In genomic region chr6:6319947-6320811, GRCh38 we compare ENCODE assay signal across 8 cellular contexts. TPM values are rescaled to one million over a fixed set of nuclear protein-coding genes. Genes with fewer than 3 reads are reported as not detected.
DNase-seq lines count a peak whose midpoint lies in the region; ATAC-seq and TF ChIP-seq lines count a peak whose summit lies in the region.

TSS of gene F13A1 (minus strand) at chr6:6320662. CDS start at chr6:6318664, 1,998 bp downstream.

- POLR2A ChIA-PET in PC-3 (lab: Charles Lee; ENCODE audit: unreplicated experiment) = no interaction called here

- H3K4me1 ChIP-seq in PC-3 (ENCODE audit: insufficient read depth, low read length) = peaks cover 13% of the 10 kb centered on the region
- H3K4me1 ChIP-seq in iPS-20b (ENCODE audit: insufficient read depth, low read length) = peaks cover 8% of the 10 kb centered on the region; the same call in 1 of the 2 replicates

- H3K4me1 Mint-ChIP-seq in stimulated activated memory B cell treated with anti-CD40 and anti-IgM and Interleukin-4, amounts not matched to agents 10 μg/mL and 1 μg/mL and 100 μg/mL, for 72 hours = peaks cover 17% of the 10 kb centered on the region

- H3K27ac Mint-ChIP-seq in stimulated activated memory B cell treated with anti-CD40 and anti-IgM and Interleukin-4, amounts not matched to agents 10 μg/mL and 1 μg/mL and 100 μg/mL, for 72 hours = no peak within 1 kb of the TSS

- no peaks in the 10 kb centered on the region for H3K9me3 Mint-ChIP-seq in stimulated activated memory B cell treated with anti-CD40 and anti-IgM and Interleukin-4, amounts not matched to agents 10 μg/mL and 1 μg/mL and 100 μg/mL, for 72 hours

- no peaks in the 10 kb centered on the region for H3K9me2 ChIP-seq in PC-3 (replicated peaks; ENCODE audit: low read length)

- H3K36me3 Mint-ChIP-seq in stimulated activated memory B cell treated with anti-CD40 and anti-IgM and Interleukin-4, amounts not matched to agents 10 μg/mL and 1 μg/mL and 100 μg/mL, for 72 hours = no peaks in the 10 kb centered on the region

- no peaks in the 10 kb centered on the region for H3F3A ChIP-seq in PC-3 (ENCODE audit: low read length, unreplicated experiment)

- H2AFZ ChIP-seq in PC-3 (ENCODE audit: low read length) = no peak within 1 kb of the TSS

- CTCF ChIA-PET in PC-3 (lab: Charles Lee) = no interaction called here

- H3K4me3 Mint-ChIP-seq in stimulated activated memory B cell treated with anti-CD40 and anti-IgM and Interleukin-4, amounts not matched to agents 10 μg/mL and 1 μg/mL and 100 μg/mL, for 72 hours = peak within 1 kb of the TSS; percentile 53

- H3K9ac ChIP-seq in PC-3 (ENCODE audit: low read length) (no peak within 1 kb of the TSS), iPS-20b (ENCODE audit: low read depth, low read length) (no peak within 1 kb of the TSS; the same call in 1 of the 2 replicates)

- H3K4me2 ChIP-seq in PC-3 (ENCODE audit: low read length) = peak within 1 kb of the TSS; percentile 59

- DNase-seq in PC-3 (no peak), COLO829 (ENCODE audit: low spot score) (no peak), NCI-H446 treated with DMSO at 0.1 percent for 48 hours (lab: John Stamatoyannopoulos, UW) (no peak)

- H3K27me3 Mint-ChIP-seq in stimulated activated memory B cell treated with anti-CD40 and anti-IgM and Interleukin-4, amounts not matched to agents 10 μg/mL and 1 μg/mL and 100 μg/mL, for 72 hours = peaks cover 83% of the 10 kb centered on the region

- no peak within 1 kb of the TSS for H3K27ac ChIP-seq in PC-3 (ENCODE audit: low read length)
- no peak within 1 kb of the TSS for H3K27ac ChIP-seq in iPS-20b (ENCODE audit: low read length)

- H4K20me1 ChIP-seq in PC-3 (ENCODE audit: low read length) = no peaks in the 10 kb centered on the region

- H3K4me3 ChIP-seq in PC-3 (ENCODE audit: low read length) (no peak within 1 kb of the TSS), iPS-20b (ENCODE audit: low read length) (peak within 1 kb of the TSS; percentile 73)

- H3K27me3 ChIP-seq in PC-3 (ENCODE audit: low read length) (peaks cover 75% of the 10 kb centered on the region), iPS-20b (ENCODE audit: insufficient read depth, low read length) (peaks cover 42% of the 10 kb centered on the region)

- intact Hi-C loops in PC-3 (cut with micrococcal nuclease) = no loop called here

- ATAC-seq in GM21390 (IDR thresholded peaks at IDR 0.05; ENCODE audit: unreplicated experiment) (peak; percentile 57), PC-3 (peak; percentile 14; the same call in 1 of the 2 replicates), GM21825 (IDR thresholded peaks at IDR 0.05; ENCODE audit: unreplicated experiment) (no peak), HG03378 (IDR thresholded peaks at IDR 0.05; ENCODE audit: unreplicated experiment) (no peak)
- ATAC-seq in stimulated activated memory B cell treated with anti-CD40 and anti-IgM and Interleukin-4, amounts not matched to agents 10 μg/mL and 1 μg/mL and 100 μg/mL, for 72 hours = peak; percentile 63

- H3K36me3 ChIP-seq in PC-3 (ENCODE audit: low read depth, low read length) (no peaks in the 10 kb centered on the region), iPS-20b (ENCODE audit: insufficient read depth, low read depth, low read length) (no peaks in the 10 kb centered on the region)

- H3K79me2 ChIP-seq in PC-3 (ENCODE audit: low read length) = no peaks in the 10 kb centered on the region

- BruUV-seq in PC-3 (replicated peaks; lab: Mats Ljungman, UMichigan) = no TSS peak

- TF ChIP-seq CTCF in PC-3 (conservative IDR thresholded peaks at IDR 0.05; ENCODE audit: low read depth, low read length) = no peak

- H3K9me3 ChIP-seq in PC-3 (ENCODE audit: low read length) (no peaks in the 10 kb centered on the region), iPS-20b (ENCODE audit: insufficient read depth, low read depth, low read length) (no peaks in the 10 kb centered on the region)

RNA-seq across cellular contexts. Expression of gene F13A1, which starts in this region (rescaled TPM):
- not detected in 2 replicates for total RNA-seq in PC-3 (2014; rRNA removed)

Comparison
In these comparisons a context has a peak if more than half of its experiments do, and no peak if none do; other contexts are left out.
1. Peak in ATAC-seq and H3K4me2 ChIP-seq in PC-3; RNA of the gene not detected or under 1 TPM.
2. ATAC-seq: peak in GM21390 (single experiment) and stimulated activated memory B cell treated with anti-CD40 and anti-IgM and Interleukin-4, amounts not matched to agents 10 μg/mL and 1 μg/mL and 100 μg/mL, for 72 hours (single experiment); none in GM21825 (single experiment) and HG03378 (single experiment).